ENCODE assay signal across 1 cellular context in the genomic region with DNA sequence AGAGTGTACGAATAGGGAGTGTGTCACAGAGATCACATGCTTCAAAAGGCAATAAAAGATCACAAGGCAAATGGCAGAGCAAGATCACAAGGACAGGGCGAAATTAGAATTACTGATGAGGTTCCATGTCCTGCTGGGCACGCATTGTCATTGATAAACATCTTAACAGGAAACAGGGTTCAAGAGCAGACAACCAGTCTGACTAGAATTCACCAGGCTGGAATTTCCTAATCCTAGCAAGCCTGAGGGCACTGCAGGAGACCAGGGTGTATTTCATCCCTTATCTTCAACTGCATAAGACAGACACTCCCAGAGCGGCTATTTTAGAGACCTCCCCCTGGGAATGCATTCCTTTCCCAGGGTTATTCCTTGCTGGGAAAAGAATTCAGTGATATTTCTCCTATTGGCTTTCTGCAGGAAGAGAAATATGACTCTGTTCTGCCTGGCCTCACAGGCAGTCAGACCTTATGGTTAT.
TF ChIP-seq lines count a peak whose summit lies in the region.

No MANE protein-coding gene starts in this region.

TF ChIP-seq in HEK293, 187 proteins besides CTCF, POLR2A, EP300 and RAD21 (continued from another document):
- TF ChIP-seq ZNF518A (tag by site-specific recombination; conservative IDR thresholded peaks at IDR 0.05; ENCODE audit: low read depth) = 0 out of 2 replicates have a peak, but pooled peaks have one; percentile 16
- 0 out of 2 replicates have a peak, but pooled peaks have one; percentile 25 for TF ChIP-seq ZNF610 (tag by site-specific recombination; IDR thresholded peaks at IDR 0.05; ENCODE audit: borderline replicate concordance)
- TF ChIP-seq ZNF529 (tag by site-specific recombination; IDR thresholded peaks at IDR 0.05; ENCODE audit: insufficient replicate concordance) = peak; percentile 55
- 0 out of 2 replicates have a peak, but pooled peaks have one; percentile 10 for TF ChIP-seq ZNF341 (tag by site-specific recombination; IDR thresholded peaks at IDR 0.05; ENCODE audit: low read depth)
- 0 out of 2 replicates have a peak, but pooled peaks have one; percentile 52 for TF ChIP-seq ZNF626 (tag by site-specific recombination; IDR thresholded peaks at IDR 0.05)
- TF ChIP-seq FEZF1 (tag by site-specific recombination; IDR thresholded peaks at IDR 0.05) = peak; percentile 27; the same call in 1 of the 2 replicates
